ENCODE assay signal across 8 cellular contexts in genomic region chr11:76919887-76920746, GRCh38. TPM values are rescaled to one million over a fixed set of nuclear protein-coding genes. Genes with fewer than 3 reads are reported as not detected.
DNase-seq lines count a peak whose midpoint lies in the region; ATAC-seq and TF ChIP-seq lines count a peak whose summit lies in the region.

No MANE protein-coding gene starts in this region.

- BruUV-seq in Panc1 (replicated peaks; lab: Mats Ljungman, UMichigan), result no TSS peak

- POLR2A ChIA-PET in Panc1 (lab: Charles Lee), result no interaction called here
- POLR2A ChIA-PET in naive thymus-derived CD4-positive, alpha-beta T cell (lab: Charles Lee), result interaction anchor here (0.9 kb wide), 1 partner anchor 60 kb away, joined by 4 read pairs; no protein-coding TSS in a partner anchor

- intact Hi-C loops in Panc1 (cut with micrococcal nuclease; ENCODE audit: unreplicated experiment), result loop anchor here (1.0 to 5.0 kb wide), 4 partner anchors 53 to 186 kb away; no protein-coding TSS in a partner anchor
- intact Hi-C loops in esophagus squamous epithelium (cut with DNase I), result loop anchor here (5.0 to 10.0 kb wide), 3 partner anchors 113 to 185 kb away; no protein-coding TSS in a partner anchor
- intact Hi-C loops in naive thymus-derived CD4-positive, alpha-beta T cell (cut with micrococcal nuclease), result loop anchor here (1.0 to 5.0 kb wide), 8 partner anchors 58 to 186 kb away; partner anchors contain the start of gene ACER3 (in 2 of the 2)

- 34 to 35% methylated on average over 6 to 7 of the region's 7 CpGs for WGBS in esophagus squamous epithelium, 2 donors

- H3K27ac ChIP-seq in Panc1 (ENCODE audit: low read length) (no peak overlapping the region), esophagus squamous epithelium (peak overlapping the region in 2 of 4 donors; percentile 3 to 14)
- no peak overlapping the region for H3K27ac ChIP-seq in naive thymus-derived CD4-positive, alpha-beta T cell (ENCODE audit: low read depth, low read length)

- peaks cover 6% of the 10 kb centered on the region for H3K4me1 Mint-ChIP-seq in activated T-cell treated with anti-CD3 and anti-CD28 coated beads, Interleukin-2, amount 50 U/mL, for 24 hours (ENCODE audit: low read depth)
- peaks cover 0 to 12% (median 11%) of the 10 kb centered on the region in 7 donors for H3K4me1 Mint-ChIP-seq in naive thymus-derived CD4-positive, alpha-beta T cell

- CTCF ChIA-PET in Panc1 (lab: Charles Lee), result interaction anchor here (0.5 to 4.2 kb wide), 21 partner anchors 17 to 198 kb away, joined by 3 to 49 read pairs (median 5); no protein-coding TSS in a partner anchor
- CTCF ChIA-PET in naive thymus-derived CD4-positive, alpha-beta T cell (lab: Charles Lee), result interaction anchor here (0.8 to 3.9 kb wide), 14 partner anchors 8 to 185 kb away, joined by 3 to 29 read pairs (median 4); no protein-coding TSS in a partner anchor

- H3K27ac Mint-ChIP-seq in activated T-cell treated with anti-CD3 and anti-CD28 coated beads, Interleukin-2, amount 50 U/mL, for 24 hours, result no peak overlapping the region
- peak overlapping the region in 1 of 9 donors; percentile 52 for H3K27ac Mint-ChIP-seq in naive thymus-derived CD4-positive, alpha-beta T cell

- H3K9me3 ChIP-seq in Panc1 (ENCODE audit: control insufficient read depth, insufficient read depth, low read depth, low read length) (no peaks in the 10 kb centered on the region), esophagus squamous epithelium (no peaks in the 10 kb centered on the region)
- H3K9me3 ChIP-seq in naive thymus-derived CD4-positive, alpha-beta T cell (ENCODE audit: control insufficient read depth in 2 of 3, low read length in 3 of 3), result peaks cover 0 to 3% (median 0%) of the 10 kb centered on the region in 3 experiments

- H3K9me3 Mint-ChIP-seq in activated T-cell treated with anti-CD3 and anti-CD28 coated beads, Interleukin-2, amount 50 U/mL, for 24 hours, result no peaks in the 10 kb centered on the region
- peaks cover 0 to 3% (median 0%) of the 10 kb centered on the region in 11 donors for H3K9me3 Mint-ChIP-seq in naive thymus-derived CD4-positive, alpha-beta T cell

- H3K27me3 ChIP-seq in Panc1 (ENCODE audit: control insufficient read depth, insufficient read depth, low read length) (no peaks in the 10 kb centered on the region), esophagus squamous epithelium (no peaks in the 10 kb centered on the region)
- no peaks in the 10 kb centered on the region for H3K27me3 ChIP-seq in naive thymus-derived CD4-positive, alpha-beta T cell (ENCODE audit: control insufficient read depth in 2 of 2, insufficient read depth in 2 of 2, low read length in 2 of 2)

- DNase-seq in AG09319 (ENCODE audit: extremely low read depth, low read depth) (peak; percentile 68), GM19240 (ENCODE audit: insufficient read length, low spot score) (peak; percentile 37), LHCN-M2 (ENCODE audit: low read depth) (peak; percentile 80), Panc1 (ENCODE audit: low read depth, low spot score) (peak; percentile 70), esophagus squamous epithelium (lab: John Stamatoyannopoulos, UW) (peak; percentile 21)
- peak; percentile 65 for DNase-seq in activated T-cell treated with anti-CD3 and anti-CD28 coated beads, Interleukin-2, amount 50 U/mL, for 24 hours
- peak; percentile 16 to 78 (median 74) for DNase-seq in naive thymus-derived CD4-positive, alpha-beta T cell
- peak; percentile 17 for DNase-seq in stimulated activated naive CD4-positive, alpha-beta T cell treated with Interleukin-2 at 50 U/mL for 16 hours (lab: John Stamatoyannopoulos, UW)

- peak; percentile 95 for ATAC-seq in Panc1
- ATAC-seq in naive thymus-derived CD4-positive, alpha-beta T cell, result peak; percentile 84

- H3K27me3 Mint-ChIP-seq in activated T-cell treated with anti-CD3 and anti-CD28 coated beads, Interleukin-2, amount 50 U/mL, for 24 hours, result no peaks in the 10 kb centered on the region
- H3K27me3 Mint-ChIP-seq in naive thymus-derived CD4-positive, alpha-beta T cell, result peaks cover 0 to 5% (median 0%) of the 10 kb centered on the region in 5 donors

- H3K36me3 ChIP-seq in Panc1 (ENCODE audit: control insufficient read depth, insufficient read depth, low read length) (no peaks in the 10 kb centered on the region), esophagus squamous epithelium (no peaks in the 10 kb centered on the region)
- no peaks in the 10 kb centered on the region for H3K36me3 ChIP-seq in naive thymus-derived CD4-positive, alpha-beta T cell (ENCODE audit: control insufficient read depth in 2 of 3, insufficient read depth in 3 of 3, low read length in 3 of 3)

- peaks cover 7% of the 10 kb centered on the region for H3K4me1 ChIP-seq in Panc1 (ENCODE audit: control insufficient read depth, insufficient read depth, low read length)
- peaks cover 3 to 20% (median 4%) of the 10 kb centered on the region in 3 donors for H3K4me1 ChIP-seq in esophagus squamous epithelium
- H3K4me1 ChIP-seq in naive thymus-derived CD4-positive, alpha-beta T cell (ENCODE audit: control insufficient read depth in 2 of 2, insufficient read depth in 2 of 2, low read length in 2 of 2), result peaks cover 0 to 4% of the 10 kb centered on the region in 2 donors

- in situ Hi-C loops in Panc1 (cut with HindIII; ENCODE audit: low pct_unique_long_range_greater_than_20kb, low sequenced_read_pairs), result no loop called here

- no peaks in the 10 kb centered on the region for H3K36me3 Mint-ChIP-seq in activated T-cell treated with anti-CD3 and anti-CD28 coated beads, Interleukin-2, amount 50 U/mL, for 24 hours (ENCODE audit: low read depth)
- H3K36me3 Mint-ChIP-seq in naive thymus-derived CD4-positive, alpha-beta T cell, result peaks cover 0 to 5% (median 4%) of the 10 kb centered on the region in 5 donors

- H3K4me3 ChIP-seq in Panc1 (ENCODE audit: low read depth in 2 of 2, low read length in 2 of 2) (0 out of 4 replicates have a peak overlapping the region, but pooled peaks of 1 of the 2 experiments have one; percentile 19), esophagus squamous epithelium (peak overlapping the region in 1 of 4 donors; percentile 35)
- H3K4me3 ChIP-seq in naive thymus-derived CD4-positive, alpha-beta T cell (ENCODE audit: low read length), result peak overlapping the region; percentile 51

- no peak for TF ChIP-seq POLR2A in esophagus squamous epithelium (IDR thresholded peaks at IDR 0.05)

- H3K4me3 Mint-ChIP-seq in activated T-cell treated with anti-CD3 and anti-CD28 coated beads, Interleukin-2, amount 50 U/mL, for 24 hours, result peak overlapping the region; percentile 39
- peak overlapping the region; percentile 18 to 86 (median 77) for H3K4me3 Mint-ChIP-seq in naive thymus-derived CD4-positive, alpha-beta T cell

- TF ChIP-seq CTCF in AG09319 (IDR thresholded peaks at IDR 0.05; ENCODE audit: low read depth, low read length), result peak; percentile 83
- peak; percentile 99 for TF ChIP-seq CTCF in Panc1 (IDR thresholded peaks at IDR 0.05)
- TF ChIP-seq CTCF in esophagus squamous epithelium (IDR thresholded peaks at IDR 0.05), result peak; percentile 81 to 95 (median 88)

RNA-seq across cellular contexts. Expression of gene ACER3, which starts 59.4 kb away (rescaled TPM):
- total RNA-seq in LHCN-M2 (2014; rRNA removed) (11.1 and 12.5 TPM in 2 replicates), Panc1 (2021; ENCODE audit: unreplicated experiment) (41.8 TPM), esophagus squamous epithelium (10 to 100 TPM in 3 of 4 donors, 1 to 10 TPM in 1; 9.9 to 34.2 (median 23.3) TPM)
- polyA plus RNA-seq in LHCN-M2 (2012), result 5.2 TPM
- 13.2 TPM for polyA plus RNA-seq in Panc1 (2012; ENCODE audit: insufficient read length)
- 10 to 100 TPM in 2 of 5 experiments, 1 to 10 TPM in 3; 4.7 to 15.2 (median 9.0) TPM for total RNA-seq in naive thymus-derived CD4-positive, alpha-beta T cell
- 1 to 10 TPM; 6.0 to 9.7 TPM for polyA plus RNA-seq in naive thymus-derived CD4-positive, alpha-beta T cell

Comparison
In these comparisons a context has a peak if more than half of its experiments do, and no peak if none do; other contexts are left out.
1. DNase-seq: peak in every context shown above with its lines; median percentile 80 in LHCN-M2; 74 in naive thymus-derived CD4-positive, alpha-beta T cell; 70 in Panc1; 68 in AG09319; 65 in activated T-cell treated with anti-CD3 and anti-CD28 coated beads, Interleukin-2, amount 50 U/mL, for 24 hours; 37 in GM19240; 21 in esophagus squamous epithelium; 17 in stimulated activated naive CD4-positive, alpha-beta T cell treated with Interleukin-2 at 50 U/mL for 16 hours.